In the genomic region with DNA sequence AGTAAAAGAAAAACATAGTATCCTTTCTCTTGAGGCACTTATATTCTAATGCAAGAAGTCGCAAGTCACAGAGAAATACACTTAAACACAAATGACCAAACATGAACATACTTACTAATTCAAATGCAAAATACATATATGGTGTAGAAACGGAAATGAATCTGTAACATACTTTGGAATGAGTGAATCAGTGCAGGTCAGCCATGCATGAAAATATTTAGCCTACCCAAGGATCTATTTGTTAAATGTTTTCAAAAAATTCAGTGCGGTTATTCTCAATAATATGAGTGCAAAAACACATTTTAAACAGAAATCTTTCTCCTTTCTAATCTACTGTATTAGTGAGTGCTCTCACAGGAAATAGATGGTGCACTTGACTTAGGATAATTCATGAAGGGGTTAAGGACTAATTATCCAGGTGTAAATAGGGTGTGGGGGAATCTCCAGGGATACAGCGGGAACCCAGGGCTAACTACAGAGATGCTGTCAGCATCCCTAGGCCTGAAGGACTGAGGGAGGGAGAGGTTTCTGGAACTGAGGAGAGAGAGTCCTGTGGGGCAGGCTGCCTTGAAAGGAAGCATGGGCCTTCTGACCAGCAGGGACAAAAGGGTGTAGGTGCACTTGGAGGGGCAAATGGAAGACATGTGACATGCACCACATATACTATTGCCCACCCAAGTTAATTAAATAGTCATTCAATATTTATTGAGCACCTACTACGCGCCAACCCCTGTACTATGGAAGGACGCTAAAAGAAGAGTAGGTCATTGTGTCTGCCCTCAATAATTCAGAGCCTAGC, we compare ENCODE assay signal across 2 cellular contexts.
A peak's percentile ranks its signal among the peaks of the same experiment; 100 is the strongest.
TF ChIP-seq lines count a peak whose summit lies in the region.

No MANE protein-coding gene starts in this region.

TF ChIP-seq in GM23338, 12 proteins besides CTCF, POLR2A, EP300 and RAD21 (continues in another document):
- TF ChIP-seq, protein P1, sequence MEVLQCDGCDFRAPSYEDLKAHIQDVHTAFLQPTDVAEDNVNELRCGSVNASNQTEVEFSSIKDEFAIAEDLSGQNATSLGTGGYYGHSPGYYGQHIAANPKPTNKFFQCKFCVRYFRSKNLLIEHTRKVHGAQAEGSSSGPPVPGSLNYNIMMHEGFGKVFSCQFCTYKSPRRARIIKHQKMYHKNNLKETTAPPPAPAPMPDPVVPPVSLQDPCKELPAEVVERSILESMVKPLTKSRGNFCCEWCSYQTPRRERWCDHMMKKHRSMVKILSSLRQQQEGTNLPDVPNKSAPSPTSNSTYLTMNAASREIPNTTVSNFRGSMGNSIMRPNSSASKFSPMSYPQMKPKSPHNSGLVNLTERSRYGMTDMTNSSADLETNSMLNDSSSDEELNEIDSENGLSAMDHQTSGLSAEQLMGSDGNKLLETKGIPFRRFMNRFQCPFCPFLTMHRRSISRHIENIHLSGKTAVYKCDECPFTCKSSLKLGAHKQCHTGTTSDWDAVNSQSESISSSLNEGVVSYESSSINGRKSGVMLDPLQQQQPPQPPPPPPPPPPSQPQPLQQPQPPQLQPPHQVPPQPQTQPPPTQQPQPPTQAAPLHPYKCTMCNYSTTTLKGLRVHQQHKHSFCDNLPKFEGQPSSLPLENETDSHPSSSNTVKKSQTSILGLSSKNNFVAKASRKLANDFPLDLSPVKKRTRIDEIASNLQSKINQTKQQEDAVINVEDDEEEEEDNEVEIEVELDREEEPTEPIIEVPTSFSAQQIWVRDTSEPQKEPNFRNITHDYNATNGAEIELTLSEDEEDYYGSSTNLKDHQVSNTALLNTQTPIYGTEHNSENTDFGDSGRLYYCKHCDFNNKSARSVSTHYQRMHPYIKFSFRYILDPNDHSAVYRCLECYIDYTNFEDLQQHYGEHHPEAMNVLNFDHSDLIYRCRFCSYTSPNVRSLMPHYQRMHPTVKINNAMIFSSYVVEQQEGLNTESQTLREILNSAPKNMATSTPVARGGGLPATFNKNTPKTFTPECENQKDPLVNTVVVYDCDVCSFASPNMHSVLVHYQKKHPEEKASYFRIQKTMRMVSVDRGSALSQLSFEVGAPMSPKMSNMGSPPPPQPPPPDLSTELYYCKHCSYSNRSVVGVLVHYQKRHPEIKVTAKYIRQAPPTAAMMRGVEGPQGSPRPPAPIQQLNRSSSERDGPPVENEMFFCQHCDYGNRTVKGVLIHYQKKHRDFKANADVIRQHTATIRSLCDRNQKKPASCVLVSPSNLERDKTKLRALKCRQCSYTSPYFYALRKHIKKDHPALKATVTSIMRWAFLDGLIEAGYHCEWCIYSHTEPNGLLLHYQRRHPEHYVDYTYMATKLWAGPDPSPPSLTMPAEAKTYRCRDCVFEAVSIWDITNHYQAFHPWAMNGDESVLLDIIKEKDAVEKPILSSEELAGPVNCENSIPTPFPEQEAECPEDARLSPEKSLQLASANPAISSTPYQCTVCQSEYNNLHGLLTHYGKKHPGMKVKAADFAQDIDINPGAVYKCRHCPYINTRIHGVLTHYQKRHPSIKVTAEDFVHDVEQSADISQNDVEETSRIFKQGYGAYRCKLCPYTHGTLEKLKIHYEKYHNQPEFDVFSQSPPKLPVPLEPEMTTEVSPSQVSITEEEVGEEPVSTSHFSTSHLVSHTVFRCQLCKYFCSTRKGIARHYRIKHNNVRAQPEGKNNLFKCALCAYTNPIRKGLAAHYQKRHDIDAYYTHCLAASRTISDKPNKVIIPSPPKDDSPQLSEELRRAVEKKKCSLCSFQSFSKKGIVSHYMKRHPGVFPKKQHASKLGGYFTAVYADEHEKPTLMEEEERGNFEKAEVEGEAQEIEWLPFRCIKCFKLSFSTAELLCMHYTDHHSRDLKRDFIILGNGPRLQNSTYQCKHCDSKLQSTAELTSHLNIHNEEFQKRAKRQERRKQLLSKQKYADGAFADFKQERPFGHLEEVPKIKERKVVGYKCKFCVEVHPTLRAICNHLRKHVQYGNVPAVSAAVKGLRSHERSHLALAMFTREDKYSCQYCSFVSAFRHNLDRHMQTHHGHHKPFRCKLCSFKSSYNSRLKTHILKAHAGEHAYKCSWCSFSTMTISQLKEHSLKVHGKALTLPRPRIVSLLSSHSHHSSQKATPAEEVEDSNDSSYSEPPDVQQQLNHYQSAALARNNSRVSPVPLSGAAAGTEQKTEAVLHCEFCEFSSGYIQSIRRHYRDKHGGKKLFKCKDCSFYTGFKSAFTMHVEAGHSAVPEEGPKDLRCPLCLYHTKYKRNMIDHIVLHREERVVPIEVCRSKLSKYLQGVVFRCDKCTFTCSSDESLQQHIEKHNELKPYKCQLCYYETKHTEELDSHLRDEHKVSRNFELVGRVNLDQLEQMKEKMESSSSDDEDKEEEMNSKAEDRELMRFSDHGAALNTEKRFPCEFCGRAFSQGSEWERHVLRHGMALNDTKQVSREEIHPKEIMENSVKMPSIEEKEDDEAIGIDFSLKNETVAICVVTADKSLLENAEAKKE (CRISPR knock-in tag; IDR thresholded peaks at IDR 0.05), result no peak
- TF ChIP-seq EZH2phosphoT487 (IDR thresholded peaks at IDR 0.05; ENCODE audit: unreplicated experiment), result no peak
- TF ChIP-seq, protein P2, sequence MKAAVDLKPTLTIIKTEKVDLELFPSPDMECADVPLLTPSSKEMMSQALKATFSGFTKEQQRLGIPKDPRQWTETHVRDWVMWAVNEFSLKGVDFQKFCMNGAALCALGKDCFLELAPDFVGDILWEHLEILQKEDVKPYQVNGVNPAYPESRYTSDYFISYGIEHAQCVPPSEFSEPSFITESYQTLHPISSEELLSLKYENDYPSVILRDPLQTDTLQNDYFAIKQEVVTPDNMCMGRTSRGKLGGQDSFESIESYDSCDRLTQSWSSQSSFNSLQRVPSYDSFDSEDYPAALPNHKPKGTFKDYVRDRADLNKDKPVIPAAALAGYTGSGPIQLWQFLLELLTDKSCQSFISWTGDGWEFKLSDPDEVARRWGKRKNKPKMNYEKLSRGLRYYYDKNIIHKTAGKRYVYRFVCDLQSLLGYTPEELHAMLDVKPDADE (IDR thresholded peaks at IDR 0.05), result no peak
- TF ChIP-seq CREB1 (CRISPR knock-in tag; IDR thresholded peaks at IDR 0.05; ENCODE audit: low read depth), result no peak
- TF ChIP-seq JUNB (IDR thresholded peaks at IDR 0.05; ENCODE audit: unreplicated experiment), result no peak
- no peak for TF ChIP-seq STAT1 (IDR thresholded peaks at IDR 0.05; ENCODE audit: unreplicated experiment)
- no peak for TF ChIP-seq ZNF331 (CRISPR knock-in tag; IDR thresholded peaks at IDR 0.05; ENCODE audit: low read depth)

TF ChIP-seq in GM12878, 131 proteins besides CTCF, POLR2A, EP300 and RAD21:
- TF ChIP-seq PAX5 (IDR thresholded peaks at IDR 0.05; ENCODE audit: borderline replicate concordance, low read depth, low read length), result 0 out of 2 replicates have a peak, but pooled peaks have one; percentile 18
- TF ChIP-seq NBN (IDR thresholded peaks at IDR 0.05), result no peak
